Comparison of ENCODE assay signal across 10 cellular contexts in genomic region chr1:36322085-36322785, GRCh38. TPM values are rescaled to one million over a fixed set of nuclear protein-coding genes. Genes with fewer than 3 reads are reported as not detected.
DNase-seq lines count a peak whose midpoint lies in the region; TF ChIP-seq lines count a peak whose summit lies in the region.
"Had no signal": no experiment of that assay in that cellular context is flagged by ENCODE, and none has a peak within 500 bp of the region (broad histone marks: within the 10 kb centered on the region; RNA-seq: fewer than 3 reads in every experiment).

No MANE protein-coding gene starts in this region.

- no peak overlapping the region for H2AFZ ChIP-seq in Karpas-422 (ENCODE audit: low read length)

- H3K27me3 ChIP-seq in Karpas-422 (ENCODE audit: low read length), result no peaks in the 10 kb centered on the region
- H3K27me3 ChIP-seq in esophagus (ENCODE audit: control insufficient read depth in 1 of 2, insufficient read depth in 2 of 2, low read length in 2 of 2), result no peaks in the 10 kb centered on the region
- H3K27me3 ChIP-seq: pancreas had no signal

- H3K4me3 ChIP-seq in AG09309 (ENCODE audit: control insufficient read depth, low read depth, low read length) (peak overlapping the region; percentile 56), Karpas-422 (ENCODE audit: low read length) (peak overlapping the region; percentile 63; the same call in 1 of the 2 replicates), esophagus (ENCODE audit: low read depth in 1 of 2, low read length in 2 of 2) (peak overlapping the region; percentile 59 to 61)

- peaks cover 48% of the 10 kb centered on the region for H3K4me1 Mint-ChIP-seq in nephron progenitor cell

- H3K79me2 ChIP-seq in Karpas-422 (ENCODE audit: low read length), result no peaks in the 10 kb centered on the region

- DNase-seq in AG09309 (ENCODE audit: low read depth) (no peak), Karpas-422 (no peak), nephron progenitor cell (peak; percentile 47), amygdala (lab: John Stamatoyannopoulos, UW) (no peak), NCI-H187 (lab: John Stamatoyannopoulos, UW) (no peak), NCI-H2029 (lab: John Stamatoyannopoulos, UW) (no peak), NCI-H2196 (lab: John Stamatoyannopoulos, UW; ENCODE audit: unreplicated experiment) (no peak)

- TF ChIP-seq CTCF in AG09309 (IDR thresholded peaks at IDR 0.05; ENCODE audit: control insufficient read depth, insufficient read depth, low read depth, low read length, missing control alignments) (no peak), nephron progenitor cell (IDR thresholded peaks at IDR 0.05) (no peak)

- 40 to 54% methylated on average over 63 to 66 of the region's 66 CpGs for WGBS in esophagus, 2 donors

- H3K27ac ChIP-seq in Karpas-422 (ENCODE audit: low read length), result no peak overlapping the region
- peak overlapping the region; percentile 65 to 79 for H3K27ac ChIP-seq in esophagus (ENCODE audit: low read depth in 2 of 2, low read length in 1 of 2)
- H3K27ac ChIP-seq: HL-60 had no signal

- H3K27me3 Mint-ChIP-seq in nephron progenitor cell (ENCODE audit: low read depth, poor library complexity), result peaks cover 16% of the 10 kb centered on the region

- no peaks in the 10 kb centered on the region for H3K9me3 Mint-ChIP-seq in nephron progenitor cell

- H3K4me2 ChIP-seq in Karpas-422 (ENCODE audit: low read depth, low read length, poor library complexity, severe bottlenecking), result peak overlapping the region; percentile 74

- H3K27ac Mint-ChIP-seq in nephron progenitor cell, result no peak overlapping the region

- H3K36me3 Mint-ChIP-seq in nephron progenitor cell (ENCODE audit: low read depth), result peaks cover 7% of the 10 kb centered on the region

- no peak overlapping the region for H3K9ac ChIP-seq in Karpas-422 (ENCODE audit: low read length)

- no peaks in the 10 kb centered on the region for H4K20me1 ChIP-seq in Karpas-422 (ENCODE audit: insufficient read depth, low read depth, low read length)

- H3K9me3 ChIP-seq in Karpas-422 (ENCODE audit: low read length) (no peaks in the 10 kb centered on the region), esophagus (ENCODE audit: control insufficient read depth in 2 of 2, insufficient read depth in 1 of 2, low read depth in 1 of 2, low read length in 1 of 2) (no peaks in the 10 kb centered on the region)
- H3K9me3 ChIP-seq: pancreas had no signal

- peaks cover 24% of the 10 kb centered on the region for H3K4me1 ChIP-seq in Karpas-422 (ENCODE audit: low read length)
- H3K4me1 ChIP-seq in esophagus (ENCODE audit: control insufficient read depth in 2 of 2, insufficient read depth in 2 of 2, low read length in 1 of 2), result peaks cover 8 to 20% of the 10 kb centered on the region in 2 donors

- no peaks in the 10 kb centered on the region for H3K9me2 ChIP-seq in Karpas-422 (replicated peaks; ENCODE audit: insufficient read depth, low read length)

- H3K4me3 Mint-ChIP-seq in nephron progenitor cell, result peak overlapping the region; percentile 79

- H3K36me3 ChIP-seq in Karpas-422 (ENCODE audit: insufficient read depth, low read length) (no peaks in the 10 kb centered on the region), esophagus (ENCODE audit: control insufficient read depth in 2 of 2, insufficient read depth in 2 of 2, low read length in 1 of 2) (peaks cover 0 to 1% of the 10 kb centered on the region in 2 donors)
- H3K36me3 ChIP-seq: pancreas had no signal

RNA-seq across cellular contexts. Expression of gene EVA1B, which starts 1.2 kb away (rescaled TPM):
- 0.75 and 7.1 TPM in 2 replicates for total RNA-seq in Karpas-422 (2014; rRNA removed; shearing (Covaris generic); ENCODE audit: low replicate concordance)
- 1 to 10 TPM; 6.1 to 9.3 TPM for polyA plus RNA-seq in esophagus

RNA-seq across cellular contexts. Expression of gene SH3D21, which starts 16.1 kb away (rescaled TPM):
- 8.2 and 16.4 TPM in 2 replicates for total RNA-seq in Karpas-422 (2014; rRNA removed; shearing (Covaris generic); ENCODE audit: low replicate concordance)
- 10 to 100 TPM in 1 of 2 donors, 1 to 10 TPM in 1; 3.9 to 15.6 TPM for polyA plus RNA-seq in esophagus
